ENCODE assay signal across 8 cellular contexts in genomic region chr19:2457394-2458037, GRCh38. TPM values are rescaled to one million over a fixed set of nuclear protein-coding genes. Genes with fewer than 3 reads are reported as not detected.
DNase-seq lines count a peak whose midpoint lies in the region; ATAC-seq and TF ChIP-seq lines count a peak whose summit lies in the region.

No MANE protein-coding gene starts in this region.

- TF ChIP-seq EP300 in esophagus muscularis mucosa (IDR thresholded peaks at IDR 0.05), result no peak

- DNase-seq in DND-41, result no peak
- DNase-seq in Peyer's patch, result no peak
- DNase-seq in esophagus muscularis mucosa (ENCODE audit: extremely low spot score), result no peak
- no peak for DNase-seq in prostate gland (ENCODE audit: low spot score)
- no peak for DNase-seq in DMS114 treated with DMSO at 0.1 percent for 48 hours (lab: John Stamatoyannopoulos, UW; ENCODE audit: unreplicated experiment)
- no peak for DNase-seq in DMS79 treated with DMSO at 0.1 percent for 48 hours (lab: John Stamatoyannopoulos, UW)
- no peak for DNase-seq in RPMI8226

- H3K9me3 ChIP-seq in DND-41 (ENCODE audit: insufficient read depth, low read length, severe bottlenecking) (no peaks in the 10 kb centered on the region), Peyer's patch (no peaks in the 10 kb centered on the region), esophagus muscularis mucosa (no peaks in the 10 kb centered on the region), prostate gland (no peaks in the 10 kb centered on the region)

- H3K27ac ChIP-seq in DND-41 (ENCODE audit: low read length) (peak overlapping the region; percentile 77), Peyer's patch (peak overlapping the region; percentile 66 to 76 (median 72)), esophagus muscularis mucosa (replicated peaks in 1 of 4) (peak overlapping the region; percentile 68 to 81 (median 76)), prostate gland (peak overlapping the region; percentile 70 to 72)

- H3K79me2 ChIP-seq in DND-41 (ENCODE audit: insufficient read depth, low read length), result peaks cover 49% of the 10 kb centered on the region

- H3K4me3 ChIP-seq in DND-41 (ENCODE audit: low read depth in 1 of 2, low read length in 2 of 2) (peak overlapping the region; percentile 21 to 87; a peak in 3 of 4 replicates), Peyer's patch (peak overlapping the region; percentile 14 to 97 (median 66)), esophagus muscularis mucosa (peak overlapping the region; percentile 85 to 99 (median 98)), prostate gland (peak overlapping the region in 1 of 2 donors; percentile 23)

- peak overlapping the region; percentile 68 for H3K4me2 ChIP-seq in DND-41 (ENCODE audit: insufficient read depth, low read length)

- TF ChIP-seq CTCF in DND-41 (IDR thresholded peaks at IDR 0.05; ENCODE audit: borderline replicate concordance, extremely low read depth, low read length, poor library complexity, severe bottlenecking) (no peak), Peyer's patch (IDR thresholded peaks at IDR 0.05) (no peak), esophagus muscularis mucosa (IDR thresholded peaks at IDR 0.05) (no peak), prostate gland (IDR thresholded peaks at IDR 0.05) (no peak)

- peak overlapping the region; percentile 99 for H3K9ac ChIP-seq in DND-41 (ENCODE audit: low read depth, low read length)

- peaks cover 38% of the 10 kb centered on the region for H4K20me1 ChIP-seq in DND-41 (ENCODE audit: insufficient read depth, low read length)

- intact Hi-C loops in esophagus muscularis mucosa (cut with DNase I) (no loop called here), prostate gland (cut with DNase I) (no loop called here)

- TF ChIP-seq POLR2A in Peyer's patch (IDR thresholded peaks at IDR 0.05), result no peak
- no peak for TF ChIP-seq POLR2A in esophagus muscularis mucosa (IDR thresholded peaks at IDR 0.05; ENCODE audit: low read depth)
- TF ChIP-seq POLR2A in prostate gland (IDR thresholded peaks at IDR 0.05), result no peak

- WGBS in esophagus muscularis mucosa, result 95% methylated on average over 8 of the region's 8 CpGs
- 90% methylated on average over 8 of the region's 8 CpGs for WGBS in prostate gland

- H3K4me1 ChIP-seq in DND-41 (ENCODE audit: insufficient read depth, low read length) (peaks cover 35% of the 10 kb centered on the region), Peyer's patch (peaks cover 0 to 26% (median 14%) of the 10 kb centered on the region in 4 donors), esophagus muscularis mucosa (peaks cover 20 to 44% (median 40%) of the 10 kb centered on the region in 4 donors), prostate gland (replicated peaks) (peaks cover 11% of the 10 kb centered on the region)

- peak overlapping the region; percentile 83 for H2AFZ ChIP-seq in DND-41 (ENCODE audit: low read depth, low read length)

- H3K27me3 ChIP-seq in DND-41 (ENCODE audit: insufficient read depth, low read length, poor library complexity) (no peaks in the 10 kb centered on the region), Peyer's patch (no peaks in the 10 kb centered on the region), esophagus muscularis mucosa (no peaks in the 10 kb centered on the region), prostate gland (replicated peaks; ENCODE audit: insufficient read depth) (no peaks in the 10 kb centered on the region)

- ATAC-seq in DND-41 (ENCODE audit: insufficient read depth, low read depth), result no peak
- ATAC-seq in GM21447 (IDR thresholded peaks at IDR 0.05; ENCODE audit: unreplicated experiment), result no peak

- H3K36me3 ChIP-seq in DND-41 (ENCODE audit: insufficient read depth, low read length) (peaks cover 17% of the 10 kb centered on the region), Peyer's patch (no peaks in the 10 kb centered on the region), esophagus muscularis mucosa (no peaks in the 10 kb centered on the region), prostate gland (no peaks in the 10 kb centered on the region)

RNA-seq across cellular contexts. Expression of gene LMNB2, which starts 0.8 kb away (rescaled TPM):
- total RNA-seq in Peyer's patch (10 to 100 TPM; 21.0 to 52.8 (median 21.4) TPM), esophagus muscularis mucosa (10 to 100 TPM; 13.3 to 30.8 (median 19.3) TPM), prostate gland (10 to 100 TPM; 28.5 to 39.1 TPM)

RNA-seq across cellular contexts. Expression of gene GADD45B, which starts 18.4 kb away (rescaled TPM):
- total RNA-seq in Peyer's patch (100 to 1,000 TPM in 1 of 4 donors, 10 to 100 TPM in 3; 35.5 to 278 (median 54.9) TPM), esophagus muscularis mucosa (100 to 1,000 TPM in 1 of 4 donors, 10 to 100 TPM in 3; 56.5 to 793 (median 90.5) TPM), prostate gland (10 to 100 TPM; 90.7 to 94.6 TPM)

RNA-seq across cellular contexts. Expression of gene TIMM13, which starts 30.1 kb away (rescaled TPM):
- 10 to 100 TPM; 28.1 to 44.4 (median 44.0) TPM for total RNA-seq in Peyer's patch
- total RNA-seq in esophagus muscularis mucosa, result 10 to 100 TPM; 16.2 to 37.7 (median 28.1) TPM
- total RNA-seq in prostate gland, result 10 to 100 TPM; 52.0 to 52.3 TPM
